In the genomic region with DNA sequence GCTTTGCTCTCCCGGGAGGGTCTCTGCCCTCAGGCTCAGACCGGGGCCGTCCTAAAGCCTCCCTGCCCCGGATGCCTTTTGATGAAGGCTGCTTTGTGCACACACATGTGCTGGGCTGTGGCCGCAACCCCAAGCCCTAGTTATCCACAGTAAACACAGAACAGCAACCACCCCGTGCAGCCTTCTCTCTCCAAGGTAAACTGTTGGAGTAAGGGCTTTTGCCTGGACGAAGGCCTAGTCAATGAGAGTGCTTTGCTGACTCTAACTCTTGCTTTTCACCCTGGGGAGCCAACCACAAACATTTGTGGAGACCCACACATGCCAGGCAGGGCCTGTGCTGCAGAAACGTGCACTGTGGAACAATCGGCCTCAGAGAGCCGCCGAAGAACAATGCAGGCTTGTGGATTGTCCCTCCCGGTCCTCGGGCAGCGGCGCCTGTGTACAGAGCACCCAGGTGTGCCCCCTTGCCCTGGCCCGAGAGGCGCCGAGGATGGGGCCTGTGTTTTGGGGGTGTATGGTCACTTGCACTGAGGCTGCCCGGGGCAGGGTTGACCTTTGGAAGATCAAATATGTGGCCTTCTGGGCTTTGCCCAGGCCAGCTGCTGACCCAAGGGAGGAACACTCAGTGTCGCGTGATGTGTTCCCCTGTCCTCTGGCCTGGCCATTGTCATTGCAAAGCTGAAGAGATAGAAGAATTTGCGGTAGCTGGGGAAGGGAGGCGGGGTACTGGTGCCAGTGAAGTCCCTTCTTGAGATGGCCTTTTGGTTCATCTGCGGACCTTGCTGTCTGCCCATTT, we compare ENCODE assay signal across 1 cellular context.
TF ChIP-seq lines count a peak whose summit lies in the region.

No MANE protein-coding gene starts in this region.

TF ChIP-seq in HepG2, 621 proteins besides CTCF, POLR2A, EP300 and RAD21 (continued from another document and continues in another):
- TF ChIP-seq, protein P1, sequence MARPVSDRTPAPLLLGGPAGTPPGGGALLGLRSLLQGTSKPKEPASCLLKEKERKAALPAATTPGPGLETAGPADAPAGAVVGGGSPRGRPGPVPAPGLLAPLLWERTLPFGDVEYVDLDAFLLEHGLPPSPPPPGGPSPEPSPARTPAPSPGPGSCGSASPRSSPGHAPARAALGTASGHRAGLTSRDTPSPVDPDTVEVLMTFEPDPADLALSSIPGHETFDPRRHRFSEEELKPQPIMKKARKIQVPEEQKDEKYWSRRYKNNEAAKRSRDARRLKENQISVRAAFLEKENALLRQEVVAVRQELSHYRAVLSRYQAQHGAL (CRISPR knock-in tag; IDR thresholded peaks at IDR 0.05; ENCODE audit: not compliant biosample characterization), result peak; percentile 53
- TF ChIP-seq ZBTB4 (CRISPR knock-in tag; IDR thresholded peaks at IDR 0.05; ENCODE audit: borderline replicate concordance) (peak; percentile 58; the same call in 1 of the 2 replicates), ZKSCAN1 (IDR thresholded peaks at IDR 0.05; ENCODE audit: low read length) (no peak), MBNL3 (CRISPR knock-in tag; conservative IDR thresholded peaks at IDR 0.05) (no peak), RXRA (CRISPR knock-in tag; IDR thresholded peaks at IDR 0.05) (peak; percentile 90; the same call in 1 of the 2 replicates), GPN1 (CRISPR knock-in tag; IDR thresholded peaks at IDR 0.05; ENCODE audit: borderline replicate concordance) (no peak), ZNF337 (CRISPR knock-in tag; IDR thresholded peaks at IDR 0.05; ENCODE audit: borderline replicate concordance, low read depth) (0 out of 2 replicates have a peak, but pooled peaks have one; percentile 55), MTF2 (CRISPR knock-in tag; IDR thresholded peaks at IDR 0.05; ENCODE audit: borderline replicate concordance) (no peak), ZNF766 (CRISPR knock-in tag; IDR thresholded peaks at IDR 0.05; ENCODE audit: borderline replicate concordance) (no peak; the same call in 1 of the 2 replicates), ADNP (CRISPR knock-in tag; IDR thresholded peaks at IDR 0.05) (peak; percentile 78; the same call in 1 of the 2 replicates), HNF1A (IDR thresholded peaks at IDR 0.05; ENCODE audit: low read depth) (peak; percentile 44; the same call in 1 of the 2 replicates), HNF1A (CRISPR knock-in tag; IDR thresholded peaks at IDR 0.05; ENCODE audit: borderline replicate concordance) (peak; percentile 84; the same call in 1 of the 2 replicates), ZNF317 (CRISPR knock-in tag; IDR thresholded peaks at IDR 0.05) (peak; percentile 48; the same call in 1 of the 2 replicates), ISL2 (CRISPR knock-in tag; IDR thresholded peaks at IDR 0.05) (peak; percentile 89), RFXANK (CRISPR knock-in tag; IDR thresholded peaks at IDR 0.05) (no peak), ZNF510 (CRISPR knock-in tag; IDR thresholded peaks at IDR 0.05; ENCODE audit: low read depth) (no peak), SAP130 (CRISPR knock-in tag; IDR thresholded peaks at IDR 0.05; ENCODE audit: low read depth) (peak; percentile 62), STAG1 (CRISPR knock-in tag; IDR thresholded peaks at IDR 0.05) (peak; percentile 27; the same call in 1 of the 2 replicates), CEBPB (IDR thresholded peaks at IDR 0.05; ENCODE audit: borderline replicate concordance, low read depth, low read length) (no peak), ZNF142 (CRISPR knock-in tag; IDR thresholded peaks at IDR 0.05) (peak; percentile 72; the same call in 1 of the 2 replicates), GTF3A (CRISPR knock-in tag; conservative IDR thresholded peaks at IDR 0.05) (no peak)
- TF ChIP-seq, protein P2, sequence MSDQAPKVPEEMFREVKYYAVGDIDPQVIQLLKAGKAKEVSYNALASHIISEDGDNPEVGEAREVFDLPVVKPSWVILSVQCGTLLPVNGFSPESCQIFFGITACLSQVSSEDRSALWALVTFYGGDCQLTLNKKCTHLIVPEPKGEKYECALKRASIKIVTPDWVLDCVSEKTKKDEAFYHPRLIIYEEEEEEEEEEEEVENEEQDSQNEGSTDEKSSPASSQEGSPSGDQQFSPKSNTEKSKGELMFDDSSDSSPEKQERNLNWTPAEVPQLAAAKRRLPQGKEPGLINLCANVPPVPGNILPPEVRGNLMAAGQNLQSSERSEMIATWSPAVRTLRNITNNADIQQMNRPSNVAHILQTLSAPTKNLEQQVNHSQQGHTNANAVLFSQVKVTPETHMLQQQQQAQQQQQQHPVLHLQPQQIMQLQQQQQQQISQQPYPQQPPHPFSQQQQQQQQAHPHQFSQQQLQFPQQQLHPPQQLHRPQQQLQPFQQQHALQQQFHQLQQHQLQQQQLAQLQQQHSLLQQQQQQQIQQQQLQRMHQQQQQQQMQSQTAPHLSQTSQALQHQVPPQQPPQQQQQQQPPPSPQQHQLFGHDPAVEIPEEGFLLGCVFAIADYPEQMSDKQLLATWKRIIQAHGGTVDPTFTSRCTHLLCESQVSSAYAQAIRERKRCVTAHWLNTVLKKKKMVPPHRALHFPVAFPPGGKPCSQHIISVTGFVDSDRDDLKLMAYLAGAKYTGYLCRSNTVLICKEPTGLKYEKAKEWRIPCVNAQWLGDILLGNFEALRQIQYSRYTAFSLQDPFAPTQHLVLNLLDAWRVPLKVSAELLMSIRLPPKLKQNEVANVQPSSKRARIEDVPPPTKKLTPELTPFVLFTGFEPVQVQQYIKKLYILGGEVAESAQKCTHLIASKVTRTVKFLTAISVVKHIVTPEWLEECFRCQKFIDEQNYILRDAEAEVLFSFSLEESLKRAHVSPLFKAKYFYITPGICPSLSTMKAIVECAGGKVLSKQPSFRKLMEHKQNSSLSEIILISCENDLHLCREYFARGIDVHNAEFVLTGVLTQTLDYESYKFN (CRISPR knock-in tag; conservative IDR thresholded peaks at IDR 0.05), result peak; percentile 90
- TF ChIP-seq, protein P3, sequence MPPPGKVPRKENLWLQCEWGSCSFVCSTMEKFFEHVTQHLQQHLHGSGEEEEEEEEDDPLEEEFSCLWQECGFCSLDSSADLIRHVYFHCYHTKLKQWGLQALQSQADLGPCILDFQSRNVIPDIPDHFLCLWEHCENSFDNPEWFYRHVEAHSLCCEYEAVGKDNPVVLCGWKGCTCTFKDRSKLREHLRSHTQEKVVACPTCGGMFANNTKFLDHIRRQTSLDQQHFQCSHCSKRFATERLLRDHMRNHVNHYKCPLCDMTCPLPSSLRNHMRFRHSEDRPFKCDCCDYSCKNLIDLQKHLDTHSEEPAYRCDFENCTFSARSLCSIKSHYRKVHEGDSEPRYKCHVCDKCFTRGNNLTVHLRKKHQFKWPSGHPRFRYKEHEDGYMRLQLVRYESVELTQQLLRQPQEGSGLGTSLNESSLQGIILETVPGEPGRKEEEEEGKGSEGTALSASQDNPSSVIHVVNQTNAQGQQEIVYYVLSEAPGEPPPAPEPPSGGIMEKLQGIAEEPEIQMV (CRISPR knock-in tag; IDR thresholded peaks at IDR 0.05; ENCODE audit: low read depth), result peak; percentile 82; the same call in 1 of the 2 replicates
- TF ChIP-seq, protein P4, sequence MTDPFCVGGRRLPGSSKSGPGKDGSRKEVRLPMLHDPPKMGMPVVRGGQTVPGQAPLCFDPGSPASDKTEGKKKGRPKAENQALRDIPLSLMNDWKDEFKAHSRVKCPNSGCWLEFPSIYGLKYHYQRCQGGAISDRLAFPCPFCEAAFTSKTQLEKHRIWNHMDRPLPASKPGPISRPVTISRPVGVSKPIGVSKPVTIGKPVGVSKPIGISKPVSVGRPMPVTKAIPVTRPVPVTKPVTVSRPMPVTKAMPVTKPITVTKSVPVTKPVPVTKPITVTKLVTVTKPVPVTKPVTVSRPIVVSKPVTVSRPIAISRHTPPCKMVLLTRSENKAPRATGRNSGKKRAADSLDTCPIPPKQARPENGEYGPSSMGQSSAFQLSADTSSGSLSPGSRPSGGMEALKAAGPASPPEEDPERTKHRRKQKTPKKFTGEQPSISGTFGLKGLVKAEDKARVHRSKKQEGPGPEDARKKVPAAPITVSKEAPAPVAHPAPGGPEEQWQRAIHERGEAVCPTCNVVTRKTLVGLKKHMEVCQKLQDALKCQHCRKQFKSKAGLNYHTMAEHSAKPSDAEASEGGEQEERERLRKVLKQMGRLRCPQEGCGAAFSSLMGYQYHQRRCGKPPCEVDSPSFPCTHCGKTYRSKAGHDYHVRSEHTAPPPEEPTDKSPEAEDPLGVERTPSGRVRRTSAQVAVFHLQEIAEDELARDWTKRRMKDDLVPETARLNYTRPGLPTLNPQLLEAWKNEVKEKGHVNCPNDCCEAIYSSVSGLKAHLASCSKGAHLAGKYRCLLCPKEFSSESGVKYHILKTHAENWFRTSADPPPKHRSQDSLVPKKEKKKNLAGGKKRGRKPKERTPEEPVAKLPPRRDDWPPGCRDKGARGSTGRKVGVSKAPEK (CRISPR knock-in tag; IDR thresholded peaks at IDR 0.05; ENCODE audit: borderline replicate concordance), result 0 out of 2 replicates have a peak, but pooled peaks have one; percentile 25
